In the genomic region with DNA sequence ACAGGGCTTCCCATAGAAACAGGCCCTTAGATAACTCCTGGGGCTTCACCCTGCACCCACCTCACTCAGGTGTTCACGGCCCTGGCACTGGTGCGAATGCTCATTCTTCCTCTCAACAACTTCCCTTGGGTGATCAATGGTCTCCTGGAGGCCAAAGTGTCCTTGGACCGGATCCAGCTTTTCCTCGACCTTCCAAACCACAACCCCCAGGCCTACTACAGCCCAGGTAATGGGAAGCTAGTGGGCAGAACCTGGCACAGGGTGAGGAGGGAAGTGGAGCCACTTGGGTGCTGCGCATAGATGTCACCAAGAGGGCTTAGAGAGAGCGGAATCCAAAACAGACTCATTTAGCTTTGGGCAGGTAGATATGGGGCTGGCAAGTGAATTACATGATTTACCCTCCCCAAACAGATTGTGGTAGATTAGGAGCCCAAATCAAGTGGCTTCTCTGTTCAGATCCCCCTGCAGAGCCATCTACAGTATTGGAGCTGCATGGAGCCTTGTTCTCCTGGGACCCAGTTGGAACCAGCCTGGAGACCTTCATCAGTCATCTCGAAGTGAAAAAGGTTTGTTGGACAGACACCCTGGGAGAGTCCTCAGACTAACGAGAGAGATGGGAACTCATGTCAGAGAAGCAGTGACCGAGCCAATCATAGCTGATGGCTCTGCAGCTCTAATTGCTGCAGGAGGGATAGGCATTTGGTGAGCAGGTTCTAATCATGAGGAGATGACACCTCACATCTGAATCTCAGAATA, we compare ENCODE assay signal across 21 cellular contexts. TPM values are rescaled to one million over a fixed set of nuclear protein-coding genes. Genes with fewer than 3 reads are reported as not detected.
DNase-seq lines count a peak whose midpoint lies in the region; ATAC-seq and TF ChIP-seq lines count a peak whose summit lies in the region.
"Had no signal": no experiment of that assay in that cellular context is flagged by ENCODE, and none has a peak within 500 bp of the region (broad histone marks: within the 10 kb centered on the region; RNA-seq: fewer than 3 reads in every experiment).

No MANE protein-coding gene starts in this region.

- H3K4me3 Mint-ChIP-seq in chondrocyte (ENCODE audit: unreplicated experiment) (no peak overlapping the region), mesothelial cell of epicardium (no peak overlapping the region)
- H3K4me3 Mint-ChIP-seq: activated CD4-positive, alpha-beta memory T cell treated with anti-CD3 and anti-CD28 coated beads, Interleukin-2, amount 10 ng/mL, durations not matched to agents 7 days and 5 days; activated T-helper 1 cell treated with anti-CD3 and anti-CD28 coated beads, Interleukin-12 subunit alpha, Interleukin-12 subunit beta, Interleukin-2, Interleukin-4 antibody, amounts not matched to agents 30 ng/mL and 10 ng/mL and 1 ng/mL, durations not matched to agents 14 hours and 24 hours and 36 hours; GM23338; IgD-negative memory B cell; natural killer cell had no signal

- H3K4me2 ChIP-seq in PC-9 = peak overlapping the region; percentile 63
- H3K4me2 ChIP-seq: GM23338 had no signal

- H3K9me3 Mint-ChIP-seq in chondrocyte (ENCODE audit: low read depth) (no peaks in the 10 kb centered on the region), mesothelial cell of epicardium (no peaks in the 10 kb centered on the region)
- H3K9me3 Mint-ChIP-seq: activated CD4-positive, alpha-beta memory T cell treated with anti-CD3 and anti-CD28 coated beads, Interleukin-2, amount 10 ng/mL, durations not matched to agents 7 days and 5 days; activated T-helper 1 cell treated with anti-CD3 and anti-CD28 coated beads, Interleukin-12 subunit alpha, Interleukin-12 subunit beta, Interleukin-2, Interleukin-4 antibody, amounts not matched to agents 30 ng/mL and 10 ng/mL and 1 ng/mL, durations not matched to agents 14 hours and 24 hours and 36 hours; GM23338; IgD-negative memory B cell; natural killer cell had no signal

- no peak for TF ChIP-seq CTCF in PC-9 (conservative IDR thresholded peaks at IDR 0.05)
- TF ChIP-seq CTCF in chondrocyte (IDR thresholded peaks at IDR 0.05) = no peak
- no peak for TF ChIP-seq CTCF in mesothelial cell of epicardium (IDR thresholded peaks at IDR 0.05; ENCODE audit: unreplicated experiment)
- no peak for TF ChIP-seq CTCF in thoracic aorta (IDR thresholded peaks at IDR 0.05)

- no peak overlapping the region for H2AFZ ChIP-seq in PC-9
- H2AFZ ChIP-seq: GM23338 had no signal

- H3K9me2 ChIP-seq in PC-9 (ENCODE audit: insufficient read depth) = no peaks in the 10 kb centered on the region

- no peak for ATAC-seq in thoracic aorta (ENCODE audit: insufficient number of reproducible peaks, low FRiP score, low read depth)
- no peak for ATAC-seq in GM21367 (IDR thresholded peaks at IDR 0.05; ENCODE audit: unreplicated experiment)
- ATAC-seq: GM23338, natural killer cell had no signal

- H3K27ac ChIP-seq in PC-9 = peak overlapping the region; percentile 79
- H3K27ac ChIP-seq in thoracic aorta = peak overlapping the region; percentile 22 to 58
- H3K27ac ChIP-seq: epithelial cell of prostate, right lobe of liver had no signal

- no peaks in the 10 kb centered on the region for H4K20me1 ChIP-seq in PC-9 (ENCODE audit: insufficient read depth)

- H3K4me3 ChIP-seq in PC-9 (no peak overlapping the region), thoracic aorta (no peak overlapping the region)
- H3K4me3 ChIP-seq: GM23338, right lobe of liver had no signal

- H3K4me1 ChIP-seq in PC-9 (replicated peaks; ENCODE audit: insufficient read depth) = peaks cover 36% of the 10 kb centered on the region
- H3K4me1 ChIP-seq in thoracic aorta (ENCODE audit: control insufficient read depth in 1 of 2, low read depth in 2 of 2) = peaks cover 6 to 25% of the 10 kb centered on the region in 2 donors

- H3K4me1 Mint-ChIP-seq in chondrocyte (ENCODE audit: low read depth) (peaks cover 21% of the 10 kb centered on the region), mesothelial cell of epicardium (peaks cover 27% of the 10 kb centered on the region)
- H3K4me1 Mint-ChIP-seq: activated CD4-positive, alpha-beta memory T cell treated with anti-CD3 and anti-CD28 coated beads, Interleukin-2, amount 10 ng/mL, durations not matched to agents 7 days and 5 days; GM23338 had no signal

- H3K9me3 ChIP-seq in PC-9 (ENCODE audit: insufficient read depth, low read depth) (no peaks in the 10 kb centered on the region), thoracic aorta (no peaks in the 10 kb centered on the region)
- H3K9me3 ChIP-seq: right lobe of liver had no signal

- BruUV-seq in PC-9 (replicated peaks; lab: Mats Ljungman, UMichigan) = no TSS peak

- H3K27ac Mint-ChIP-seq in chondrocyte (ENCODE audit: unreplicated experiment) = peak overlapping the region; percentile 20
- H3K27ac Mint-ChIP-seq in mesothelial cell of epicardium = peak overlapping the region; percentile 98
- H3K27ac Mint-ChIP-seq: activated CD4-positive, alpha-beta memory T cell treated with anti-CD3 and anti-CD28 coated beads, Interleukin-2, amount 10 ng/mL, durations not matched to agents 7 days and 5 days; activated T-helper 1 cell treated with anti-CD3 and anti-CD28 coated beads, Interleukin-12 subunit alpha, Interleukin-12 subunit beta, Interleukin-2, Interleukin-4 antibody, amounts not matched to agents 30 ng/mL and 10 ng/mL and 1 ng/mL, durations not matched to agents 14 hours and 24 hours and 36 hours; GM23338; IgD-negative memory B cell had no signal

- H3K36me3 Mint-ChIP-seq in chondrocyte (ENCODE audit: low read depth) = peaks cover 4% of the 10 kb centered on the region
- H3K36me3 Mint-ChIP-seq in mesothelial cell of epicardium = peaks cover 3% of the 10 kb centered on the region
- H3K36me3 Mint-ChIP-seq: natural killer cell had no signal

- peaks cover 29% of the 10 kb centered on the region for H3F3A ChIP-seq in PC-9 (ENCODE audit: insufficient read depth, low read depth)

- CTCF ChIA-PET in PC-9 (lab: Charles Lee) = interaction anchor here (1.1 to 1.9 kb wide), 2 partner anchors 22 to 61 kb away, joined by 4 to 11 read pairs; no protein-coding TSS in a partner anchor

- DNase-seq in PC-9 (peak in 1 of 2 experiments; percentile 42), chondrocyte (ENCODE audit: low spot score) (no peak), mesothelial cell of epicardium (ENCODE audit: low spot score in 2 of 2, unreplicated experiment in 2 of 2) (no peak), thoracic aorta (ENCODE audit: low spot score) (no peak), middle frontal gyrus (ENCODE audit: extremely low spot score, low spot score) (no peak), NCI-H446 (lab: John Stamatoyannopoulos, UW) (no peak), NCI-H1694 (lab: John Stamatoyannopoulos, UW) (no peak)
- DNase-seq: activated CD4-positive, alpha-beta memory T cell treated with anti-CD3 and anti-CD28 coated beads, Interleukin-2, amount 10 ng/mL, durations not matched to agents 7 days and 5 days; C1 segment of cervical spinal cord; DMS79 treated with DMSO at 0.1 percent for 48 hours; natural killer cell; NCI-H1092; NCI-H2171; stimulated activated naive CD8-positive, alpha-beta T cell treated with anti-CD3 and anti-CD28 coated beads, Interleukin-15, Interleukin-2, amounts not matched to agents 100 U/mL and 50 U/mL, for 24 hours had no signal

- H3K27me3 ChIP-seq in PC-9 (ENCODE audit: insufficient read depth, low read depth) (no peaks in the 10 kb centered on the region), thoracic aorta (replicated peaks; ENCODE audit: insufficient read depth) (no peaks in the 10 kb centered on the region)
- H3K27me3 ChIP-seq: right lobe of liver had no signal

- intact Hi-C loops in PC-9 (cut with micrococcal nuclease; ENCODE audit: unreplicated experiment) = loop anchor here (10.0 kb wide), 1 partner anchor 59 kb away; no protein-coding TSS in a partner anchor

- no peaks in the 10 kb centered on the region for H3K79me2 ChIP-seq in PC-9 (ENCODE audit: low read depth)

- H3K36me3 ChIP-seq in PC-9 (ENCODE audit: low read depth) = no peaks in the 10 kb centered on the region
- H3K36me3 ChIP-seq in thoracic aorta = peaks cover 18% of the 10 kb centered on the region

- no peaks in the 10 kb centered on the region for H3K27me3 Mint-ChIP-seq in chondrocyte (ENCODE audit: low read depth)
- H3K27me3 Mint-ChIP-seq in mesothelial cell of epicardium (ENCODE audit: low read depth) = no peaks in the 10 kb centered on the region
- H3K27me3 Mint-ChIP-seq: activated CD4-positive, alpha-beta memory T cell treated with anti-CD3 and anti-CD28 coated beads, Interleukin-2, amount 10 ng/mL, durations not matched to agents 7 days and 5 days; IgD-negative memory B cell had no signal

- POLR2A ChIA-PET in PC-9 (lab: Charles Lee; ENCODE audit: unreplicated experiment) = interaction anchor here (0.5 to 1.6 kb wide), 8 partner anchors 8 to 1563 kb away, joined by 3 to 16 read pairs (median 6); partner anchors contain the start of genes ABCC10, HSP90AB1 and ZNF318

RNA-seq across cellular contexts. Expression of gene ABCC10, which starts 8.5 kb away (rescaled TPM):
- total RNA-seq in PC-9 (2021) (28.4 and 28.7 TPM in 2 replicates), chondrocyte (42.5 to 43.2 TPM (median 43.1 TPM) in 3 replicates), mesothelial cell of epicardium (55.8 to 60.2 TPM (median 60.1 TPM) in 3 replicates), thoracic aorta (10 to 100 TPM; 24.3 to 58.9 TPM)

RNA-seq across cellular contexts. Expression of gene DLK2, which starts 19.5 kb away (rescaled TPM):
- 3.6 and 6.2 TPM in 2 replicates for total RNA-seq in PC-9 (2021)
- total RNA-seq in chondrocyte = 0.29 to 1.3 TPM (median 1.1 TPM) in 3 replicates
- total RNA-seq in mesothelial cell of epicardium = 3.5 to 4.7 TPM (median 4.1 TPM) in 3 replicates
- not detected for total RNA-seq in thoracic aorta
- total RNA-seq: left lobe of liver, natural killer cell had no signal

RNA-seq across cellular contexts. Expression of gene TJAP1, which starts 41.5 kb away (rescaled TPM):
- total RNA-seq in PC-9 (2021) = 50.5 and 60.9 TPM in 2 replicates
- total RNA-seq in chondrocyte = 27.7 to 35.3 TPM (median 31.0 TPM) in 3 replicates
- total RNA-seq in mesothelial cell of epicardium = 45.9 to 52.7 TPM (median 49.7 TPM) in 3 replicates
- total RNA-seq in thoracic aorta = 10 to 100 TPM; 19.5 to 21.0 TPM
